In the genomic region with DNA sequence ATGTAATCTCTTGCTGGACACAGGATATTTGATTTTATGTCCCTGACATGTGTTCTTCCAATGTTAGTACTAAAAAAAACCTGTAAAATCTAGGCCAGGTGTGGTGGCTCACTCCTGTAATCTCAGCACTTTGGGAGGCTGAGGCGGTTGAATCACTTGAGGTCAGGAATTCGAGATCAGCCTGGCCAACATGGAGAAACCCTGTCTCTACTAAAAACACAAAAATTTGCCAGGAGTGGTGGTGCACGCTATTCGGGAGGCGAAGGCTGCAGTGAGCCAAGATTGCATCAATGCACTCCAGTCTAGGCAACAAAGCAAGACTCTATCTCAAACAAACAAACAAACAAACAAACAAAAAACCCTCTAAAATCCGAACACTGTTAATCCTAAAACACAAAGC, we compare ENCODE assay signal across 16 cellular contexts.
DNase-seq lines count a peak whose midpoint lies in the region; ATAC-seq, FAIRE-seq and TF ChIP-seq lines count a peak whose summit lies in the region.
"Had no signal": no experiment of that assay in that cellular context is flagged by ENCODE, and none has a peak within 500 bp of the region (broad histone marks: within the 10 kb centered on the region; RNA-seq: fewer than 3 reads in every experiment).

No MANE protein-coding gene starts in this region.

- no peak overlapping the region for H3K14ac ChIP-seq in trophoblast cell (ENCODE audit: low read length)

- no peaks in the 10 kb centered on the region for H3K4me1 Mint-ChIP-seq in stimulated activated effector memory CD8-positive, alpha-beta T cell treated with anti-CD3 and anti-CD28 coated beads, Interleukin-12 subunit alpha, Interleukin-12 subunit beta, amount 100 ng/mL, for 72 hours
- H3K4me1 Mint-ChIP-seq: CD8-positive, alpha-beta memory T cell had no signal

- no peak for TF ChIP-seq POLR2A in endothelial cell of umbilical vein (IDR thresholded peaks at IDR 0.05; ENCODE audit: low read depth, low read length)

- CTCF ChIA-PET in endothelial cell of umbilical vein (lab: Charles Lee) = no interaction called here

- H3K79me1 ChIP-seq in trophoblast cell (ENCODE audit: low read length) = no peaks in the 10 kb centered on the region

- POLR2A ChIA-PET in endothelial cell of umbilical vein (lab: Charles Lee) = no interaction called here

- no peaks in the 10 kb centered on the region for H3K27me3 ChIP-seq in GM23248 (replicated peaks; ENCODE audit: insufficient read depth)
- no peaks in the 10 kb centered on the region for H3K27me3 ChIP-seq in HUES64 (ENCODE audit: insufficient read depth, low read length)
- H3K27me3 ChIP-seq in endothelial cell of umbilical vein (ENCODE audit: control insufficient read depth in 2 of 2, insufficient read depth in 2 of 2, low read length in 2 of 2) = no peaks in the 10 kb centered on the region
- H3K27me3 ChIP-seq in trophoblast cell (ENCODE audit: insufficient read depth, low read length) = no peaks in the 10 kb centered on the region
- H3K27me3 ChIP-seq: BLaER1 had no signal

- FAIRE-seq in endothelial cell of umbilical vein (lab: Jason Lieb, UNC) = peak; percentile 18
- FAIRE-seq: GM19239, H54 had no signal

- dilution Hi-C loops in endothelial cell of umbilical vein (cut with MboI; ENCODE audit: extremely low pct_ligation_motif_present, low sequenced_read_pairs) = no loop called here

- no peak overlapping the region for H3K4ac ChIP-seq in trophoblast cell (ENCODE audit: low read depth, low read length)

- DNase-seq in GM23248 = no peak
- no peak for DNase-seq in endothelial cell of umbilical vein (ENCODE audit: low read depth, low spot score)
- DNase-seq in trophoblast cell = peak; percentile 56 to 73
- no peak for DNase-seq in islet precursor cell
- no peak for DNase-seq in stimulated activated effector memory CD8-positive, alpha-beta T cell treated with anti-CD3 and anti-CD28 coated beads, Interleukin-12 subunit alpha, Interleukin-12 subunit beta, amount 100 ng/mL, for 72 hours (ENCODE audit: low spot score in 2 of 2)
- DNase-seq: 8988T; AML-193; Caco-2; CD8-positive, alpha-beta memory T cell; DMS53; GF-D8 had no signal

- H3K9me3 Mint-ChIP-seq in stimulated activated effector memory CD8-positive, alpha-beta T cell treated with anti-CD3 and anti-CD28 coated beads, Interleukin-12 subunit alpha, Interleukin-12 subunit beta, amount 100 ng/mL, for 72 hours = no peaks in the 10 kb centered on the region
- H3K9me3 Mint-ChIP-seq: CD8-positive, alpha-beta memory T cell had no signal

- H3K36me3 ChIP-seq in GM23248 (ENCODE audit: low read depth) (peaks cover 62% of the 10 kb centered on the region), HUES64 (ENCODE audit: insufficient read depth, low read length) (peaks cover 72% of the 10 kb centered on the region), endothelial cell of umbilical vein (ENCODE audit: control insufficient read depth in 2 of 2, extremely low read depth in 1 of 2, insufficient read depth in 2 of 2, low read length in 2 of 2) (peaks cover 3 to 5% of the 10 kb centered on the region in 2 experiments), trophoblast cell (ENCODE audit: control insufficient read depth in 1 of 2, insufficient read depth in 2 of 2, low read length in 2 of 2) (peaks cover 8 to 12% of the 10 kb centered on the region in 2 experiments)
- H3K36me3 ChIP-seq: BLaER1 had no signal

- H3K9me1 ChIP-seq in endothelial cell of umbilical vein (replicated peaks; ENCODE audit: control insufficient read depth, extremely low read depth, insufficient read depth, low read length) = no peaks in the 10 kb centered on the region

- H4K20me1 ChIP-seq in GM23248 (ENCODE audit: insufficient read depth) (no peaks in the 10 kb centered on the region), endothelial cell of umbilical vein (replicated peaks; ENCODE audit: control insufficient read depth, extremely low read depth, insufficient read depth, low read length) (no peaks in the 10 kb centered on the region)
- H4K20me1 ChIP-seq: BLaER1 had no signal

- H2BK120ac ChIP-seq in trophoblast cell (ENCODE audit: insufficient read depth, low read length, poor library complexity) = no peak overlapping the region

- no TSS peak for BruUV-seq in endothelial cell of umbilical vein (replicated peaks; lab: Mats Ljungman, UMichigan)

- H4K12ac ChIP-seq in trophoblast cell (ENCODE audit: low read depth, low read length) = no peak overlapping the region

- no peak overlapping the region for H4K91ac ChIP-seq in trophoblast cell (ENCODE audit: low read depth, low read length)

- no peak for ATAC-seq in HG02623 (IDR thresholded peaks at IDR 0.05; ENCODE audit: unreplicated experiment)
- ATAC-seq in stimulated activated effector memory CD8-positive, alpha-beta T cell treated with anti-CD3 and anti-CD28 coated beads, Interleukin-12 subunit alpha, Interleukin-12 subunit beta, amount 100 ng/mL, for 72 hours = no peak

- H3K27ac Mint-ChIP-seq in stimulated activated effector memory CD8-positive, alpha-beta T cell treated with anti-CD3 and anti-CD28 coated beads, Interleukin-12 subunit alpha, Interleukin-12 subunit beta, amount 100 ng/mL, for 72 hours = no peak overlapping the region
- H3K27ac Mint-ChIP-seq: CD8-positive, alpha-beta memory T cell had no signal

- no peak overlapping the region for H2AFZ ChIP-seq in GM23248
- H2AFZ ChIP-seq in endothelial cell of umbilical vein (ENCODE audit: low read depth, low read length) = no peak overlapping the region
- H2AFZ ChIP-seq in trophoblast cell (ENCODE audit: insufficient read depth, low read length, poor library complexity) = no peak overlapping the region

- no peak overlapping the region for H4K8ac ChIP-seq in trophoblast cell (ENCODE audit: low read depth, low read length)

- 94 to 95% methylated on average over 6 of the region's 6 CpGs for WGBS in GM23248 (ENCODE audit: low coverage in 1 of 2, low lambda C conversion rate in 2 of 2, missing lambda C conversion rate in 2 of 2), 2 experiments
- WGBS in HUES64 = 91% methylated on average over 6 of the region's 6 CpGs
- 100% methylated on average over 1 of the region's 6 CpGs for WGBS in trophoblast cell (ENCODE audit: extremely low coverage, insufficient coverage, insufficient read length)

- H3K4me3 ChIP-seq in GM23248 (no peak overlapping the region), HUES64 (ENCODE audit: low read length) (no peak overlapping the region), endothelial cell of umbilical vein (replicated peaks in 1 of 3; ENCODE audit: insufficient read depth in 1 of 3, low read depth in 1 of 3, low read length in 3 of 3) (no peak overlapping the region), trophoblast cell (ENCODE audit: low read depth, low read length) (no peak overlapping the region)
- H3K4me3 ChIP-seq: BLaER1 had no signal

- no peaks in the 10 kb centered on the region for H3K9me3 ChIP-seq in GM23248 (ENCODE audit: low read depth)
- no peaks in the 10 kb centered on the region for H3K9me3 ChIP-seq in HUES64 (ENCODE audit: insufficient read depth, low read depth, low read length)
- H3K9me3 ChIP-seq in endothelial cell of umbilical vein (replicated peaks; ENCODE audit: control insufficient read depth, insufficient read depth, low read length) = no peaks in the 10 kb centered on the region
- no peaks in the 10 kb centered on the region for H3K9me3 ChIP-seq in trophoblast cell (ENCODE audit: insufficient read depth, low read depth, low read length)
- H3K9me3 ChIP-seq: BLaER1, Caco-2 had no signal

- intact Hi-C loops in endothelial cell of umbilical vein (cut with micrococcal nuclease) = loop anchor here (5.0 kb wide), 1 partner anchor 34 kb away; no protein-coding TSS in a partner anchor

- H3K23ac ChIP-seq in trophoblast cell (ENCODE audit: low read length) = no peak overlapping the region

- no peak overlapping the region for H2AK5ac ChIP-seq in trophoblast cell (ENCODE audit: low read length)

- H3K4me2 ChIP-seq in GM23248 (ENCODE audit: unreplicated experiment) (no peak overlapping the region), endothelial cell of umbilical vein (ENCODE audit: insufficient read depth, low read length) (no peak overlapping the region), trophoblast cell (ENCODE audit: low read length) (no peak overlapping the region)
- H3K4me2 ChIP-seq: BLaER1 had no signal

- H3K4me3 Mint-ChIP-seq in stimulated activated effector memory CD8-positive, alpha-beta T cell treated with anti-CD3 and anti-CD28 coated beads, Interleukin-12 subunit alpha, Interleukin-12 subunit beta, amount 100 ng/mL, for 72 hours = no peak overlapping the region
- H3K4me3 Mint-ChIP-seq: CD8-positive, alpha-beta memory T cell had no signal

- H3K9ac ChIP-seq in GM23248 (no peak overlapping the region), HUES64 (ENCODE audit: low read depth, low read length) (no peak overlapping the region), endothelial cell of umbilical vein (replicated peaks; ENCODE audit: extremely low read depth, insufficient read depth, low read length) (no peak overlapping the region), trophoblast cell (ENCODE audit: low read length) (no peak overlapping the region)
- H3K9ac ChIP-seq: BLaER1 had no signal

- no peak for TF ChIP-seq CTCF in endothelial cell of umbilical vein (IDR thresholded peaks at IDR 0.05; ENCODE audit: extremely low read depth in 1 of 2, insufficient read depth in 1 of 2, low read depth in 1 of 2, low read length in 2 of 2)

- H3K27ac ChIP-seq in GM23248 (0 out of 2 replicates have a peak overlapping the region, but pooled peaks have one; percentile 12), HUES64 (ENCODE audit: low read depth, low read length) (peak overlapping the region; percentile 5; the same call in 1 of the 2 replicates), endothelial cell of umbilical vein (ENCODE audit: insufficient read depth, low read depth, low read length) (no peak overlapping the region), trophoblast cell (ENCODE audit: low read depth, low read length) (no peak overlapping the region)
- H3K27ac ChIP-seq: BLaER1 had no signal

- no peak overlapping the region for H3K18ac ChIP-seq in trophoblast cell (ENCODE audit: low read length)

- H3K36me3 Mint-ChIP-seq in stimulated activated effector memory CD8-positive, alpha-beta T cell treated with anti-CD3 and anti-CD28 coated beads, Interleukin-12 subunit alpha, Interleukin-12 subunit beta, amount 100 ng/mL, for 72 hours = peaks cover 14% of the 10 kb centered on the region
- H3K36me3 Mint-ChIP-seq: CD8-positive, alpha-beta memory T cell had no signal

- peaks cover 100% of the 10 kb centered on the region for H3K79me2 ChIP-seq in GM23248 (ENCODE audit: insufficient read depth)
- H3K79me2 ChIP-seq in endothelial cell of umbilical vein (ENCODE audit: control insufficient read depth, insufficient read depth, low read length) = peaks cover 18% of the 10 kb centered on the region
- no peaks in the 10 kb centered on the region for H3K79me2 ChIP-seq in trophoblast cell (ENCODE audit: control insufficient read depth, insufficient read depth, low read length, poor library complexity)

- no peak overlapping the region for H2BK5ac ChIP-seq in trophoblast cell (ENCODE audit: low read depth, low read length, poor library complexity)

- no peak overlapping the region for H2BK12ac ChIP-seq in trophoblast cell (ENCODE audit: low read length)

- peaks cover 50% of the 10 kb centered on the region for H3F3A ChIP-seq in GM23248 (ENCODE audit: insufficient read depth)

- H3K9me2 ChIP-seq in GM23248 (ENCODE audit: insufficient read depth) = no peaks in the 10 kb centered on the region

- peaks cover 38% of the 10 kb centered on the region for H3K4me1 ChIP-seq in GM23248 (ENCODE audit: insufficient read depth)
- H3K4me1 ChIP-seq in HUES64 (ENCODE audit: insufficient read depth, low read length) = peaks cover 13% of the 10 kb centered on the region
- no peaks in the 10 kb centered on the region for H3K4me1 ChIP-seq in endothelial cell of umbilical vein (ENCODE audit: control insufficient read depth, extremely low read depth, insufficient read depth, low read length)
- H3K4me1 ChIP-seq in trophoblast cell (ENCODE audit: control insufficient read depth in 1 of 2, insufficient read depth in 2 of 2, low read length in 2 of 2) = no peaks in the 10 kb centered on the region
- H3K4me1 ChIP-seq: BLaER1, Caco-2 had no signal

- in situ Hi-C loops in GM23248 (cut with MboI) = no loop called here

Comparison
In these comparisons a context has a peak if more than half of its experiments do, and no peak if none do; other contexts are left out.
1. DNase-seq: peak in trophoblast cell (2 of 2); none in GM23248 (single experiment), endothelial cell of umbilical vein (single experiment), islet precursor cell (single experiment) and stimulated activated effector memory CD8-positive, alpha-beta T cell treated with anti-CD3 and anti-CD28 coated beads, Interleukin-12 subunit alpha, Interleukin-12 subunit beta, amount 100 ng/mL, for 72 hours (0 of 2).
2. H3K27ac ChIP-seq: peak in GM23248 (single experiment) and HUES64 (single experiment); none in endothelial cell of umbilical vein (single experiment) and trophoblast cell (single experiment).